In the genomic region with DNA sequence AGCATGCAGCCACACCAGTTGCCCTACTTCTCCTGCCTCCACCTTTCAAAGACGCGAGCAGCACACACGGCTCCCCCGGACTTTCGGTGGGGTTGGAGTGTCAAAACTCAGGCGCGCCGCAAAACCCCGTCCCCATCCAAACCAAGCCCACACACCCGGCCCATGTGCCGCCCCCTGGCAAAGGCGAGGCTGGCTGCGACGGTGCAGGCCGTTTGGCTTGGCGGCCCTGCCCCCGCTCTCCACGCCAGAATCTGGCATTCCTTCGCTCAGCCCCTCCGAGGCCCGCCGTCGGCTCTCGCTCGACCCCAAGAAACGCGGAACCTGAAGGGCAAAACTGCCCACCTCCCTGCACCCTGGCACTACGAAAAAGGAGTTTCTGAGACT, we compare ENCODE assay signal across 8 cellular contexts. TPM values are rescaled to one million over a fixed set of nuclear protein-coding genes. Genes with fewer than 3 reads are reported as not detected.
DNase-seq lines count a peak whose midpoint lies in the region; ATAC-seq and TF ChIP-seq lines count a peak whose summit lies in the region.
"Not testable (repeated sequence)": the region's sequence is repeated elsewhere in the genome, so short reads cannot be mapped to it uniquely, and the experiment has no call there.

No MANE protein-coding gene starts in this region.

- ATAC-seq in activated CD8-positive, alpha-beta memory T cell treated with anti-CD3 and anti-CD28 coated beads, Interleukin-2, amount 10 ng/mL, durations not matched to agents 7 days and 5 days, result not testable (repeated sequence)

- H3K9ac ChIP-seq in OCI-LY3 (ENCODE audit: low read length) (peak overlapping the region; percentile 59), skeletal muscle satellite cell (ENCODE audit: low read depth, low read length) (peak overlapping the region; percentile 82)

- peak overlapping the region; percentile 52; the same call in 1 of the 2 replicates for H3K4me3 ChIP-seq in DOHH2 (ENCODE audit: low read length)
- H3K4me3 ChIP-seq in OCI-LY3 (ENCODE audit: low read length), result peak overlapping the region; percentile 69
- H3K4me3 ChIP-seq in brain microvascular endothelial cell (ENCODE audit: low read depth, low read length), result peak overlapping the region; percentile 56
- peak overlapping the region; percentile 69 for H3K4me3 ChIP-seq in skeletal muscle satellite cell (ENCODE audit: low read length)

- in situ Hi-C loops in brain microvascular endothelial cell (cut with HindIII; ENCODE audit: low pct_ligation_motif_present, low sequenced_read_pairs), result not testable (repeated sequence)

- not testable (repeated sequence) for H3K9me3 ChIP-seq in DOHH2 (ENCODE audit: control insufficient read depth, insufficient read depth, low read length); OCI-LY3 (ENCODE audit: insufficient read depth, low read length); skeletal muscle satellite cell (replicated peaks; ENCODE audit: low read length)

- not testable (repeated sequence) for H3K27me3 ChIP-seq in DOHH2 (ENCODE audit: control insufficient read depth, low read length); OCI-LY3 (ENCODE audit: low read depth, low read length); brain microvascular endothelial cell (replicated peaks); skeletal muscle satellite cell (ENCODE audit: control insufficient read depth, insufficient read depth, low read length)

- peak; percentile 41 for DNase-seq in activated CD8-positive, alpha-beta memory T cell treated with anti-CD3 and anti-CD28 coated beads, Interleukin-2, amount 10 ng/mL, durations not matched to agents 7 days and 5 days
- DNase-seq in brain microvascular endothelial cell, result not testable (repeated sequence)
- DNase-seq in glutamatergic neuron (peak; percentile 20), mesothelial cell of epicardium (ENCODE audit: low spot score in 2 of 2, unreplicated experiment in 2 of 2) (peak in 1 of 2 experiments; percentile 42), ureter (ENCODE audit: low spot score) (peak; percentile 40)

- CTCF ChIA-PET in activated CD8-positive, alpha-beta memory T cell treated with anti-CD3 and anti-CD28 coated beads, Interleukin-2, amount 10 ng/mL, durations not matched to agents 7 days and 5 days (lab: Charles Lee), result not testable (repeated sequence)

- H3K79me2 ChIP-seq in DOHH2 (ENCODE audit: control insufficient read depth, low read length); OCI-LY3 (ENCODE audit: low read length): not testable (repeated sequence)

- not testable (repeated sequence) for H3F3A ChIP-seq in DOHH2 (ENCODE audit: control insufficient read depth, insufficient read depth)

- H3K36me3 ChIP-seq in DOHH2 (ENCODE audit: control insufficient read depth, low read length); OCI-LY3 (replicated peaks; ENCODE audit: low read depth, low read length); brain microvascular endothelial cell (replicated peaks); skeletal muscle satellite cell (ENCODE audit: insufficient read depth, low read length): not testable (repeated sequence)

- not testable (repeated sequence) for H3K36me3 Mint-ChIP-seq in activated CD8-positive, alpha-beta memory T cell treated with anti-CD3 and anti-CD28 coated beads, Interleukin-2, amount 10 ng/mL, durations not matched to agents 7 days and 5 days; glutamatergic neuron (ENCODE audit: unreplicated experiment); mesothelial cell of epicardium

- H3K27ac Mint-ChIP-seq in activated CD8-positive, alpha-beta memory T cell treated with anti-CD3 and anti-CD28 coated beads, Interleukin-2, amount 10 ng/mL, durations not matched to agents 7 days and 5 days; glutamatergic neuron (ENCODE audit: unreplicated experiment): not testable (repeated sequence)
- H3K27ac Mint-ChIP-seq in mesothelial cell of epicardium, result peak overlapping the region; percentile 61

- not testable (repeated sequence) for H3K4me1 Mint-ChIP-seq in activated CD8-positive, alpha-beta memory T cell treated with anti-CD3 and anti-CD28 coated beads, Interleukin-2, amount 10 ng/mL, durations not matched to agents 7 days and 5 days; glutamatergic neuron (ENCODE audit: low read depth, unreplicated experiment)
- H3K4me1 Mint-ChIP-seq in mesothelial cell of epicardium, result peaks cover 14% of the 10 kb centered on the region

- not testable (repeated sequence) for H3K9me3 Mint-ChIP-seq in activated CD8-positive, alpha-beta memory T cell treated with anti-CD3 and anti-CD28 coated beads, Interleukin-2, amount 10 ng/mL, durations not matched to agents 7 days and 5 days (ENCODE audit: low read depth); glutamatergic neuron (ENCODE audit: unreplicated experiment); mesothelial cell of epicardium

- not testable (repeated sequence) for H3K4me1 ChIP-seq in DOHH2 (ENCODE audit: control insufficient read depth, low read length); skeletal muscle satellite cell (ENCODE audit: control insufficient read depth, insufficient read depth, low read length)
- peaks cover 15% of the 10 kb centered on the region for H3K4me1 ChIP-seq in OCI-LY3 (ENCODE audit: low read length)

- H3K27ac ChIP-seq in DOHH2 (ENCODE audit: low read depth, low read length); OCI-LY3 (ENCODE audit: low read length): not testable (repeated sequence)
- peak overlapping the region; percentile 90 for H3K27ac ChIP-seq in brain microvascular endothelial cell

- H3K9me2 ChIP-seq in DOHH2 (replicated peaks; ENCODE audit: control insufficient read depth, low read length), result not testable (repeated sequence)

- H3K4me3 Mint-ChIP-seq in activated CD8-positive, alpha-beta memory T cell treated with anti-CD3 and anti-CD28 coated beads, Interleukin-2, amount 10 ng/mL, durations not matched to agents 7 days and 5 days, result peak overlapping the region; percentile 61
- H3K4me3 Mint-ChIP-seq in glutamatergic neuron (ENCODE audit: unreplicated experiment), result not testable (repeated sequence)
- H3K4me3 Mint-ChIP-seq in mesothelial cell of epicardium, result peak overlapping the region; percentile 63

- H3K27me3 Mint-ChIP-seq in activated CD8-positive, alpha-beta memory T cell treated with anti-CD3 and anti-CD28 coated beads, Interleukin-2, amount 10 ng/mL, durations not matched to agents 7 days and 5 days; glutamatergic neuron (ENCODE audit: unreplicated experiment); mesothelial cell of epicardium (ENCODE audit: low read depth): not testable (repeated sequence)

- H3K4me2 ChIP-seq in DOHH2 (ENCODE audit: low read length), result peak overlapping the region; percentile 52
- peak overlapping the region; percentile 52 for H3K4me2 ChIP-seq in OCI-LY3 (ENCODE audit: low read length)
- peak overlapping the region; percentile 29 for H3K4me2 ChIP-seq in skeletal muscle satellite cell (ENCODE audit: low read length)

- not testable (repeated sequence) for H2AFZ ChIP-seq in OCI-LY3 (ENCODE audit: low read depth, low read length)

- H4K20me1 ChIP-seq in DOHH2 (ENCODE audit: control insufficient read depth, insufficient read depth, low read depth, low read length); OCI-LY3 (ENCODE audit: insufficient read depth, low read length): not testable (repeated sequence)

- TF ChIP-seq CTCF in DOHH2 (IDR thresholded peaks at IDR 0.05; ENCODE audit: low read depth, low read length, poor library complexity, severe bottlenecking); OCI-LY3 (IDR thresholded peaks at IDR 0.05; ENCODE audit: low read depth, low read length); brain microvascular endothelial cell (IDR thresholded peaks at IDR 0.05; ENCODE audit: low read depth, low read length, missing control alignments); glutamatergic neuron (IDR thresholded peaks at IDR 0.05; ENCODE audit: partially characterized antibody, unreplicated experiment); mesothelial cell of epicardium (IDR thresholded peaks at IDR 0.05; ENCODE audit: unreplicated experiment): not testable (repeated sequence)

RNA-seq across cellular contexts. Expression of a gene that starts 0.8 kb away (rescaled TPM):
- 10 to 100 TPM; 90.9 to 95.6 TPM for total RNA-seq in activated CD8-positive, alpha-beta memory T cell treated with anti-CD3 and anti-CD28 coated beads, Interleukin-2, amount 10 ng/mL, durations not matched to agents 7 days and 5 days
- total RNA-seq in glutamatergic neuron (ENCODE audit: unreplicated experiment), result 3.5 TPM
- 277 to 292 TPM (median 281 TPM) in 3 replicates for total RNA-seq in mesothelial cell of epicardium
- 172 and 201 TPM in 2 replicates for total RNA-seq in skeletal muscle satellite cell (2012; rRNA removed)
- 100 TPM for total RNA-seq in ureter

Comparison
In these comparisons a context has a peak if more than half of its experiments do, and no peak if none do; other contexts are left out.
1. RNA of a gene that starts 0.8 kb away (total RNA-seq): 277 to 292 TPM in mesothelial cell of epicardium, 100 TPM in ureter (single experiment) and 90.9 to 95.6 TPM in activated CD8-positive, alpha-beta memory T cell treated with anti-CD3 and anti-CD28 coated beads, Interleukin-2, amount 10 ng/mL, durations not matched to agents 7 days and 5 days; 3.5 TPM in glutamatergic neuron (single experiment); every median in the first group is over 10 times any median in the second.
2. Peak in every context shown above with its lines, with median percentiles within 50 percentile points of each other: H3K4me2 ChIP-seq and H3K4me3 ChIP-seq.